Comparison of ENCODE assay signal across 9 cellular contexts in the genomic region with DNA sequence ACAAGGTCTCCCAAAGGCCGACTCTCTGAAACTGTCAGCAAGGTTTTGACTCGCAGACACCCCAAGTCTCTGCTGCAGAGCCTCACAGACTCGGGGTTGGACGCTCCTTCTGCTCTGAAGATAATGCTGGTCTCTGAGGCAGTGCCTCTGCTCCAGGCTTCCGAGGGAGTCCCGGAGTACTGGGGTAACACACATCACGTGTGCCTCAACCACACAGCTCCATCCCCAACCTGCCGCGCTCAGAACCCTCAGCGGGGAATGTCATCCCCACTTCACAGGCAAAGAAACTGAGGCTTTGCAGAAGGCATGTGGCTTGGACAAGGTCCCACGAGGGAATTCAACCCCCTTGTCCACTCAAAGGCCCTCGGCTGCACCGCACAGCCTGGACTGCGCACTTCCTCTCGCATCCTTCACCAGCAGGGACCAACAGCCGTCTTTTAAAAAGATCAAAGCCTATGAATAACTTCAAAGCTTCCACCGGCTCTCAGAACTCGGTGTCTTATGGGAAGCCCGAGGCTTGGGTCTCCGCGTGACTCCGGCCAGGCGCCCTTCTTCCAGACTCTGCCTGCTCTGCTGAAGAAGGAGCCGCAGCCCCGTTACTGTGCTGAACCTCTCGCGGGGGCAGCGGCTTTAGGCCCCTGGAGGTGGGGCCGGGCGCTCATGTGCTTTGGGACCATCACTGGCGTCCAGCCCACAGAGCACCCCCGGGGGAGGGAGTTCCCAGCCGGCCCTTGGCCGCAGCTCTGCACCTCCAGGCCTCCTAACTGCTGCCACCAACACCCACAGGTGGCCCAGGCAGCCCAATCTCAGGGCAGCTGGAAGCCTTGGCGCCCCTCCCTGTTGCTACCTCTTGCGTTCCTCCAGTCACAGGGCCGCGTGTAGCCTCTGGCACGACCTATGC. TPM values are rescaled to one million over a fixed set of nuclear protein-coding genes. Genes with fewer than 3 reads are reported as not detected.
DNase-seq lines count a peak whose midpoint lies in the region; ATAC-seq and TF ChIP-seq lines count a peak whose summit lies in the region.
"Had no signal": no experiment of that assay in that cellular context is flagged by ENCODE, and none has a peak within 500 bp of the region (broad histone marks: within the 10 kb centered on the region; RNA-seq: fewer than 3 reads in every experiment).

No MANE protein-coding gene starts in this region.

- H3K4me1 ChIP-seq in right lobe of liver (no peaks in the 10 kb centered on the region), thoracic aorta (ENCODE audit: control insufficient read depth in 1 of 2, low read depth in 2 of 2) (peaks cover 42 to 75% of the 10 kb centered on the region in 2 donors)

- H3K36me3 ChIP-seq in brain microvascular endothelial cell (replicated peaks): peaks cover 36% of the 10 kb centered on the region
- H3K36me3 ChIP-seq in right lobe of liver: no peaks in the 10 kb centered on the region
- peaks cover 28% of the 10 kb centered on the region for H3K36me3 ChIP-seq in thoracic aorta

- H3K4me3 Mint-ChIP-seq in activated CD4-positive, alpha-beta T cell treated with anti-CD3 and anti-CD28 coated beads, Interleukin-2, amount 10 ng/mL, durations not matched to agents 7 days and 5 days: peak overlapping the region; percentile 98

- H3K27ac Mint-ChIP-seq in activated CD4-positive, alpha-beta T cell treated with anti-CD3 and anti-CD28 coated beads, Interleukin-2, amount 10 ng/mL, durations not matched to agents 7 days and 5 days: peak overlapping the region; percentile 91

- TF ChIP-seq CTCF in brain microvascular endothelial cell (IDR thresholded peaks at IDR 0.05; ENCODE audit: low read depth, low read length, missing control alignments): no peak
- TF ChIP-seq CTCF in right lobe of liver (IDR thresholded peaks at IDR 0.05): no peak
- TF ChIP-seq CTCF in thoracic aorta (IDR thresholded peaks at IDR 0.05): no peak

- no peaks in the 10 kb centered on the region for H3K27me3 ChIP-seq in brain microvascular endothelial cell (replicated peaks)
- no peaks in the 10 kb centered on the region for H3K27me3 ChIP-seq in right lobe of liver
- H3K27me3 ChIP-seq in thoracic aorta (replicated peaks; ENCODE audit: insufficient read depth): no peaks in the 10 kb centered on the region

- H3K27me3 Mint-ChIP-seq in activated CD4-positive, alpha-beta T cell treated with anti-CD3 and anti-CD28 coated beads, Interleukin-2, amount 10 ng/mL, durations not matched to agents 7 days and 5 days: no peaks in the 10 kb centered on the region

- in situ Hi-C loops in brain microvascular endothelial cell (cut with HindIII; ENCODE audit: low pct_ligation_motif_present, low sequenced_read_pairs): no loop called here

- peak overlapping the region; percentile 56 for H3K4me3 ChIP-seq in brain microvascular endothelial cell (ENCODE audit: low read depth, low read length)
- H3K4me3 ChIP-seq in right lobe of liver: peak overlapping the region; percentile 42 to 55 (median 50)
- peak overlapping the region; percentile 79 for H3K4me3 ChIP-seq in thoracic aorta

- peak; percentile 49 for DNase-seq in activated CD4-positive, alpha-beta T cell treated with anti-CD3 and anti-CD28 coated beads, Interleukin-2, amount 10 ng/mL, durations not matched to agents 7 days and 5 days
- no peak for DNase-seq in activated CD4-positive, alpha-beta T cell treated with anti-CD3 and anti-CD28 coated beads for 1 hour
- no peak for DNase-seq in brain microvascular endothelial cell
- DNase-seq in right lobe of liver: peak in 1 of 3 donors; percentile 23
- DNase-seq in thoracic aorta (ENCODE audit: low spot score): no peak
- DNase-seq in NCI-H82 (lab: John Stamatoyannopoulos, UW): no peak
- no peak for DNase-seq in cerebellum (ENCODE audit: low spot score)
- no peak for DNase-seq in effector CD8-positive, alpha-beta T cell (lab: John Stamatoyannopoulos, UW)
- DNase-seq: PC-3 had no signal

- ATAC-seq in right lobe of liver (no peak), thoracic aorta (ENCODE audit: insufficient number of reproducible peaks, low FRiP score, low read depth) (no peak)
- ATAC-seq: PC-3 had no signal

- WGBS in right lobe of liver (ENCODE audit: insufficient coverage, low coverage, low lambda C conversion rate, missing lambda C conversion rate): 82% methylated on average over 6 of the region's 39 CpGs

- POLR2A ChIA-PET in activated CD4-positive, alpha-beta T cell treated with anti-CD3 and anti-CD28 coated beads, Interleukin-2, amount 10 ng/mL, durations not matched to agents 7 days and 5 days (lab: Charles Lee): no interaction called here

- no peaks in the 10 kb centered on the region for H3K9me3 Mint-ChIP-seq in activated CD4-positive, alpha-beta T cell treated with anti-CD3 and anti-CD28 coated beads, Interleukin-2, amount 10 ng/mL, durations not matched to agents 7 days and 5 days

- no peaks in the 10 kb centered on the region for H3K9me3 ChIP-seq in right lobe of liver
- H3K9me3 ChIP-seq in thoracic aorta: no peaks in the 10 kb centered on the region

- peaks cover 52% of the 10 kb centered on the region for H3K4me1 Mint-ChIP-seq in activated CD4-positive, alpha-beta T cell treated with anti-CD3 and anti-CD28 coated beads, Interleukin-2, amount 10 ng/mL, durations not matched to agents 7 days and 5 days

- H3K36me3 Mint-ChIP-seq in activated CD4-positive, alpha-beta T cell treated with anti-CD3 and anti-CD28 coated beads, Interleukin-2, amount 10 ng/mL, durations not matched to agents 7 days and 5 days (ENCODE audit: low read depth): peaks cover 49% of the 10 kb centered on the region

- CTCF ChIA-PET in activated CD4-positive, alpha-beta T cell treated with anti-CD3 and anti-CD28 coated beads, Interleukin-2, amount 10 ng/mL, durations not matched to agents 7 days and 5 days (lab: Charles Lee): interaction anchor here (0.5 to 1.3 kb wide), 7 partner anchors 8 to 1054 kb away, joined by 3 to 6 read pairs (median 3); a partner anchor contains a TSS

- intact Hi-C loops in right lobe of liver (cut with DNase I): no loop called here

- no peak for TF ChIP-seq POLR2A in right lobe of liver (IDR thresholded peaks at IDR 0.05)

- H3K27ac ChIP-seq in brain microvascular endothelial cell (no peak overlapping the region), right lobe of liver (peak overlapping the region in 2 of 3 donors; percentile 62 to 75), thoracic aorta (peak overlapping the region; percentile 34 to 95)

RNA-seq across cellular contexts. Expression of a gene that starts 2.2 kb away (rescaled TPM):
- 10 to 100 TPM; 60.6 to 73.5 TPM for total RNA-seq in activated CD4-positive, alpha-beta T cell treated with anti-CD3 and anti-CD28 coated beads, Interleukin-2, amount 10 ng/mL, durations not matched to agents 7 days and 5 days
- total RNA-seq in right lobe of liver (10 to 100 TPM in 2 of 6 experiments, 1 to 10 TPM in 4; 4.7 to 18.7 (median 8.9) TPM), thoracic aorta (100 to 1,000 TPM; 111 to 125 TPM), cerebellum (3.3 TPM)
- total RNA-seq: PC-3 had no signal

RNA-seq across cellular contexts. Expression of a gene that starts 42.5 kb away (rescaled TPM):
- total RNA-seq in activated CD4-positive, alpha-beta T cell treated with anti-CD3 and anti-CD28 coated beads, Interleukin-2, amount 10 ng/mL, durations not matched to agents 7 days and 5 days: 10 to 100 TPM; 49.1 to 65.5 TPM
- 10 to 100 TPM in 5 of 6 experiments, 1 to 10 TPM in 1; 9.5 to 31.0 (median 20.8) TPM for total RNA-seq in right lobe of liver
- total RNA-seq in thoracic aorta: 10 to 100 TPM; 24.8 to 27.9 TPM
- 17.7 TPM for total RNA-seq in cerebellum

RNA-seq across cellular contexts. Expression of a gene that starts 46.9 kb away (rescaled TPM):
- total RNA-seq in activated CD4-positive, alpha-beta T cell treated with anti-CD3 and anti-CD28 coated beads, Interleukin-2, amount 10 ng/mL, durations not matched to agents 7 days and 5 days: not detected
- not detected for total RNA-seq in right lobe of liver
- total RNA-seq in thoracic aorta: under 1 TPM in 1 of 2 donors, not detected in 1; 0.78 TPM
- not detected for total RNA-seq in cerebellum
